9 cellular contexts compared by ENCODE assay signal in genomic region chr3:102536479-102536878, GRCh38.
DNase-seq lines count a peak whose midpoint lies in the region; ATAC-seq, FAIRE-seq and TF ChIP-seq lines count a peak whose summit lies in the region.
"Had no signal": no experiment of that assay in that cellular context is flagged by ENCODE, and none has a peak within 500 bp of the region (broad histone marks: within the 10 kb centered on the region; RNA-seq: fewer than 3 reads in every experiment).

No MANE protein-coding gene starts in this region.

- no TSS peak for BruUV-seq in GM12878 (replicated peaks; lab: Mats Ljungman, UMichigan)

- peak; percentile 34 to 56 (median 56); a peak in 5 of 6 replicates for TF ChIP-seq CTCF in GM12878 (IDR thresholded peaks at IDR 0.05 in 2 of 3, conservative IDR thresholded peaks at IDR 0.05 in 1 of 3; ENCODE audit: control insufficient read depth in 2 of 3, extremely low read depth in 1 of 3, insufficient read depth in 1 of 3, low read depth in 3 of 3, low read length in 3 of 3)
- TF ChIP-seq CTCF in kidney epithelial cell (IDR thresholded peaks at IDR 0.05; ENCODE audit: insufficient read depth, low read length, poor library complexity, severe bottlenecking) = peak; percentile 45
- peak; percentile 50 for TF ChIP-seq CTCF in upper lobe of right lung (IDR thresholded peaks at IDR 0.05)

- no peak for TF ChIP-seq EP300 in GM12878 (IDR thresholded peaks at IDR 0.05; ENCODE audit: borderline replicate concordance in 1 of 2, control insufficient read depth in 1 of 2, low read depth in 2 of 2, low read length in 2 of 2)

- H3K27ac ChIP-seq in GM12878 (ENCODE audit: control insufficient read depth, insufficient read depth) = no peak overlapping the region
- no peak overlapping the region for H3K27ac ChIP-seq in upper lobe of right lung

- H3K4me2 ChIP-seq in GM12878 (ENCODE audit: control insufficient read depth, insufficient read depth) = no peak overlapping the region

- H3K36me3 ChIP-seq in GM12878 (ENCODE audit: control insufficient read depth in 2 of 2, insufficient read depth in 2 of 2, low read length in 1 of 2) (no peaks in the 10 kb centered on the region), kidney epithelial cell (ENCODE audit: control insufficient read depth, insufficient read depth, low read length) (no peaks in the 10 kb centered on the region), upper lobe of right lung (no peaks in the 10 kb centered on the region)

- H3K4me3 ChIP-seq in GM12878 (no peak overlapping the region), kidney epithelial cell (ENCODE audit: low read depth, low read length) (no peak overlapping the region), upper lobe of right lung (no peak overlapping the region)

- no peak overlapping the region for H2AFZ ChIP-seq in GM12878 (ENCODE audit: control insufficient read depth, low read depth, low read length)

- in situ Hi-C loops in GM12878 (cut with MboI) = loop anchor here (5.0 kb wide), 1 partner anchor 309 kb away; no protein-coding TSS in a partner anchor

- H3K27me3 Mint-ChIP-seq in activated naive CD4-positive, alpha-beta T cell treated with anti-CD3 and anti-CD28 coated beads for 36 hours (ENCODE audit: low read depth) = peaks cover 2% of the 10 kb centered on the region

- no peak overlapping the region for H3K27ac Mint-ChIP-seq in activated naive CD4-positive, alpha-beta T cell treated with anti-CD3 and anti-CD28 coated beads for 36 hours

- peak; percentile 52 for FAIRE-seq in GM12878 (lab: Jason Lieb, UNC)
- FAIRE-seq: G401.6 had no signal

- SMC1A ChIA-PET in GM12878 (lab: Charles Lee; ENCODE audit: uncharacterized antibody, unreplicated experiment) = interaction anchor here (0.6 to 7.4 kb wide), 25 partner anchors 10 to 734 kb away, joined by 3 to 158 read pairs (median 4); no protein-coding TSS in a partner anchor

- no peaks in the 10 kb centered on the region for H3K79me2 ChIP-seq in GM12878 (ENCODE audit: control insufficient read depth, insufficient read depth, low read length)

- H3K9me3 Mint-ChIP-seq in activated naive CD4-positive, alpha-beta T cell treated with anti-CD3 and anti-CD28 coated beads for 36 hours = no peaks in the 10 kb centered on the region

- POLR2A ChIA-PET in GM12878 (lab: Charles Lee) = interaction anchor here (0.6 kb wide), 1 partner anchor 24 kb away, joined by 5 read pairs; no protein-coding TSS in a partner anchor

- no peaks in the 10 kb centered on the region for H3K36me3 Mint-ChIP-seq in activated naive CD4-positive, alpha-beta T cell treated with anti-CD3 and anti-CD28 coated beads for 36 hours (ENCODE audit: low read depth)

- H3K27me3 ChIP-seq in GM12878 (replicated peaks in 1 of 2; ENCODE audit: control insufficient read depth in 2 of 2, insufficient read depth in 2 of 2, low read length in 1 of 2) = peaks cover 0 to 4% of the 10 kb centered on the region in 2 experiments; a peak in 1 of 4 replicates
- no peaks in the 10 kb centered on the region for H3K27me3 ChIP-seq in kidney epithelial cell (ENCODE audit: control insufficient read depth, insufficient read depth, low read length)
- no peaks in the 10 kb centered on the region for H3K27me3 ChIP-seq in upper lobe of right lung

- peak; percentile 70 for TF ChIP-seq RAD21 in GM12878 (IDR thresholded peaks at IDR 0.05; ENCODE audit: insufficient read depth, low read depth, low read length)

- RAD21 ChIA-PET in GM12878 (lab: Charles Lee; ENCODE audit: unreplicated experiment) = interaction anchor here (0.6 to 7.6 kb wide), 22 partner anchors 43 to 735 kb away, joined by 3 to 177 read pairs (median 4); no protein-coding TSS in a partner anchor

- DNase-seq in Right ventricle myocardium superior = no peak
- no peak for DNase-seq in cardiac septum (ENCODE audit: low spot score)
- peak; percentile 70 for DNase-seq in NCI-H2227 treated with DMSO at 0.1 percent for 48 hours (lab: John Stamatoyannopoulos, UW)
- no peak for DNase-seq in GM12878 (ENCODE audit: low read depth, low spot score)
- no peak for DNase-seq in kidney epithelial cell (ENCODE audit: low read depth)
- no peak for DNase-seq in upper lobe of right lung
- DNase-seq in activated naive CD4-positive, alpha-beta T cell treated with anti-CD3 and anti-CD28 coated beads for 36 hours = no peak

- no peaks in the 10 kb centered on the region for H3K9me3 ChIP-seq in GM12878 (replicated peaks; ENCODE audit: control insufficient read depth, insufficient read depth, low read length)
- H3K9me3 ChIP-seq in upper lobe of right lung = no peaks in the 10 kb centered on the region

- CTCF ChIA-PET in GM12878 (lab: Yijun Ruan, JAX) = interaction anchor here (0.7 to 11.6 kb wide), 23 partner anchors 9 to 736 kb away, joined by 3 to 314 read pairs (median 4); no protein-coding TSS in a partner anchor
- CTCF ChIA-PET in activated naive CD4-positive, alpha-beta T cell treated with anti-CD3 and anti-CD28 coated beads for 36 hours (lab: Charles Lee) = interaction anchor here (0.7 to 6.9 kb wide), 14 partner anchors 8 to 727 kb away, joined by 3 to 146 read pairs (median 4); no protein-coding TSS in a partner anchor

- H4K20me1 ChIP-seq in GM12878 (ENCODE audit: control insufficient read depth, insufficient read depth) = no peaks in the 10 kb centered on the region

- H3K9ac ChIP-seq in GM12878 (ENCODE audit: control insufficient read depth, insufficient read depth, low read length) = no peak overlapping the region

- H3K4me1 Mint-ChIP-seq in activated naive CD4-positive, alpha-beta T cell treated with anti-CD3 and anti-CD28 coated beads for 36 hours (ENCODE audit: low read depth) = no peaks in the 10 kb centered on the region

- no peak overlapping the region for H3K4me3 Mint-ChIP-seq in activated naive CD4-positive, alpha-beta T cell treated with anti-CD3 and anti-CD28 coated beads for 36 hours

- intact Hi-C loops in Right ventricle myocardium superior (cut with DNase I) = loop anchor here (5.0 to 10.0 kb wide), 2 partner anchors 309 to 742 kb away; no protein-coding TSS in a partner anchor
- intact Hi-C loops in cardiac septum (cut with DNase I) = loop anchor here (2.0 to 5.0 kb wide), 2 partner anchors 308 to 729 kb away; no protein-coding TSS in a partner anchor
- intact Hi-C loops in GM12878 (cut with micrococcal nuclease; ENCODE audit: unreplicated experiment) = loop anchor here (1.0 to 5.0 kb wide), 3 partner anchors 307 to 839 kb away; no protein-coding TSS in a partner anchor
- intact Hi-C loops in upper lobe of right lung (cut with DNase I) = no loop called here
- intact Hi-C loops in activated naive CD4-positive, alpha-beta T cell treated with anti-CD3 and anti-CD28 coated beads for 36 hours (cut with micrococcal nuclease) = loop anchor here (1.0 to 2.0 kb wide), 4 partner anchors 307 to 842 kb away; no protein-coding TSS in a partner anchor

- 0% methylated on average over 7 of the region's 7 CpGs for WGBS in GM12878 (ENCODE audit: insufficient coverage, insufficient replicate concordance, low lambda C conversion rate, missing lambda C conversion rate)

- TF ChIP-seq POLR2A in GM12878 (IDR thresholded peaks at IDR 0.05; ENCODE audit: low read depth, low read length) = no peak

- H3K4me1 ChIP-seq in GM12878 (ENCODE audit: control insufficient read depth, insufficient read depth, low read length) = no peaks in the 10 kb centered on the region
- H3K4me1 ChIP-seq in upper lobe of right lung = no peaks in the 10 kb centered on the region

- peak; percentile 67 for ATAC-seq in Right ventricle myocardium superior (ENCODE audit: poor library complexity)
- peak; percentile 69 for ATAC-seq in HG02798 (IDR thresholded peaks at IDR 0.05; ENCODE audit: poor library complexity, unreplicated experiment)
- peak; percentile 64 for ATAC-seq in GM12878
- ATAC-seq in upper lobe of right lung = peak; percentile 62

TF ChIP-seq in GM12878, 131 proteins besides CTCF, POLR2A, EP300 and RAD21:
- TF ChIP-seq SMC3 (IDR thresholded peaks at IDR 0.05; ENCODE audit: borderline replicate concordance, low read length) (peak; percentile 77), IRF4 (IDR thresholded peaks at IDR 0.05; ENCODE audit: low read depth, low read length) (no peak), RUNX3 (IDR thresholded peaks at IDR 0.05; ENCODE audit: low read length) (peak; percentile 26; the same call in 1 of the 2 replicates)
